8 cellular contexts compared by ENCODE assay signal in genomic region chr1:228515200-228515834, GRCh38. TPM values are rescaled to one million over a fixed set of nuclear protein-coding genes. Genes with fewer than 3 reads are reported as not detected.
DNase-seq lines count a peak whose midpoint lies in the region; ATAC-seq, FAIRE-seq and TF ChIP-seq lines count a peak whose summit lies in the region.

No MANE protein-coding gene starts in this region.

- FAIRE-seq in GM18507 (lab: Jason Lieb, UNC), result peak; percentile 59
- peak; percentile 50 for FAIRE-seq in HepG2 (lab: Jason Lieb, UNC)

- H2AFZ ChIP-seq in HepG2 (ENCODE audit: low read length), result no peak overlapping the region

- peaks cover 22% of the 10 kb centered on the region for H3K27me3 Mint-ChIP-seq in CD4-positive, alpha-beta T cell

- H3K9ac ChIP-seq in HepG2 (ENCODE audit: insufficient read depth, low read depth, low read length), result no peak overlapping the region

- peak in 4 of 10 experiments; percentile 15 to 22 (median 17) for DNase-seq in CD4-positive, alpha-beta T cell
- DNase-seq in GM18507 (ENCODE audit: extremely low spot score, insufficient read length, low read depth) (peak; percentile 18), RPMI7951 (ENCODE audit: low read depth) (peak; percentile 42), cardiac fibroblast (ENCODE audit: low read depth in 2 of 2) (peak; percentile 70), HepG2 (ENCODE audit: low spot score) (peak; percentile 17), cortex of kidney (lab: John Stamatoyannopoulos, UW) (no peak), NCI-H510A (lab: John Stamatoyannopoulos, UW) (no peak)

- H3K9me3 ChIP-seq in CD4-positive, alpha-beta T cell (ENCODE audit: control insufficient read depth, low read length), result no peaks in the 10 kb centered on the region
- no peaks in the 10 kb centered on the region for H3K9me3 ChIP-seq in HepG2 (ENCODE audit: low read length)

- BruUV-seq in HepG2 (replicated peaks; lab: Mats Ljungman, UMichigan), result no TSS peak

- H3K27ac ChIP-seq in CD4-positive, alpha-beta T cell (ENCODE audit: low read depth, low read length), result no peak overlapping the region
- no peak overlapping the region for H3K27ac ChIP-seq in HepG2 (ENCODE audit: extremely low read length, insufficient read depth, low read length)

- H3K36me3 ChIP-seq in HepG2 (replicated peaks in 1 of 2; ENCODE audit: control insufficient read depth in 1 of 2, insufficient read depth in 2 of 2, low read length in 2 of 2), result no peaks in the 10 kb centered on the region

- H3K4me1 Mint-ChIP-seq in CD4-positive, alpha-beta T cell (ENCODE audit: low read depth), result peaks cover 12% of the 10 kb centered on the region

- H3K4me3 ChIP-seq in cardiac fibroblast (replicated peaks in 1 of 2; ENCODE audit: low read depth in 2 of 2, low read length in 2 of 2) (no peak overlapping the region), HepG2 (replicated peaks in 1 of 3; ENCODE audit: insufficient read depth in 1 of 3, low read depth in 2 of 3, low read length in 3 of 3) (no peak overlapping the region)

- peak; percentile 74 for TF ChIP-seq RAD21 in HepG2 (CRISPR knock-in tag; IDR thresholded peaks at IDR 0.05)

- TF ChIP-seq CTCF in CD4-positive, alpha-beta T cell (IDR thresholded peaks at IDR 0.05), result peak; percentile 85
- TF ChIP-seq CTCF in cardiac fibroblast (IDR thresholded peaks at IDR 0.05; ENCODE audit: low read depth, low read length), result peak; percentile 64
- peak; percentile 65 for TF ChIP-seq CTCF in HepG2 (CRISPR knock-in tag; IDR thresholded peaks at IDR 0.05)

- no peaks in the 10 kb centered on the region for H3K79me2 ChIP-seq in HepG2 (ENCODE audit: insufficient read depth, low read length)

- CTCF ChIA-PET in CD4-positive, alpha-beta T cell (lab: Charles Lee), result interaction anchor here (0.8 to 1.1 kb wide), 2 partner anchors 349 to 384 kb away, joined by 3 to 5 read pairs; no protein-coding TSS in a partner anchor
- CTCF ChIA-PET in HepG2 (lab: Yijun Ruan, JAX; ENCODE audit: low intra/inter-chr PET ratio, low total read pairs), result interaction anchor here (1.1 to 2.3 kb wide), 7 partner anchors 14 to 301 kb away, joined by 3 to 13 read pairs (median 10); no protein-coding TSS in a partner anchor

- ATAC-seq in CD4-positive, alpha-beta T cell (ENCODE audit: poor library complexity), result peak; percentile 61
- peak; percentile 27; the same call in 1 of the 3 replicates for ATAC-seq in HepG2
- ATAC-seq in HG03565 (IDR thresholded peaks at IDR 0.05; ENCODE audit: unreplicated experiment), result no peak

- TF ChIP-seq EP300 in HepG2 (IDR thresholded peaks at IDR 0.05; ENCODE audit: low read depth in 2 of 2, low read length in 2 of 2) (no peak), HepG2 (CRISPR knock-in tag; IDR thresholded peaks at IDR 0.05; ENCODE audit: borderline replicate concordance) (no peak)

- H3K4me3 Mint-ChIP-seq in CD4-positive, alpha-beta T cell, result no peak overlapping the region

- H3K27me3 ChIP-seq in CD4-positive, alpha-beta T cell (ENCODE audit: control insufficient read depth, insufficient read depth, low read length), result peaks cover 20% of the 10 kb centered on the region
- H3K27me3 ChIP-seq in HepG2 (ENCODE audit: control insufficient read depth in 1 of 2, insufficient read depth in 2 of 2, low read length in 2 of 2), result peaks cover 0 to 27% of the 10 kb centered on the region in 2 experiments; a peak in 3 of 5 replicates

- 0% methylated on average over 2 of the region's 2 CpGs for WGBS in HepG2 (ENCODE audit: low lambda C conversion rate)

- H3K9me3 Mint-ChIP-seq in CD4-positive, alpha-beta T cell, result no peaks in the 10 kb centered on the region

- intact Hi-C loops in CD4-positive, alpha-beta T cell (cut with DNase I, micrococcal nuclease), result loop anchor here (1.0 to 5.0 kb wide), 7 partner anchors 14 to 1033 kb away; no protein-coding TSS in a partner anchor
- intact Hi-C loops in HepG2 (cut with micrococcal nuclease; ENCODE audit: unreplicated experiment), result loop anchor here (1.0 to 5.0 kb wide), 3 partner anchors 14 to 518 kb away; no protein-coding TSS in a partner anchor

- H4K20me1 ChIP-seq in HepG2 (ENCODE audit: insufficient read depth, low read length), result no peaks in the 10 kb centered on the region

- no peak for TF ChIP-seq POLR2A in HepG2 (IDR thresholded peaks at IDR 0.05; ENCODE audit: insufficient read depth in 1 of 2, low read depth in 2 of 2, low read length in 2 of 2)

- no peak overlapping the region for H3K4me2 ChIP-seq in HepG2 (ENCODE audit: low read depth, low read length)

- H3K4me1 ChIP-seq in HepG2 (ENCODE audit: insufficient read depth, low read length), result no peaks in the 10 kb centered on the region

- POLR2A ChIA-PET in CD4-positive, alpha-beta T cell (lab: Charles Lee), result no interaction called here
- POLR2A ChIA-PET in HepG2 (lab: Yijun Ruan, JAX), result no interaction called here

- H3K27ac Mint-ChIP-seq in CD4-positive, alpha-beta T cell, result no peak overlapping the region

- in situ Hi-C loops in HepG2 (cut with HindIII; ENCODE audit: extremely low pct_ligation_motif_present, low pct_unique_long_range_greater_than_20kb), result no loop called here

- no peaks in the 10 kb centered on the region for H3K36me3 Mint-ChIP-seq in CD4-positive, alpha-beta T cell (ENCODE audit: low read depth)

TF ChIP-seq in HepG2, 621 proteins besides CTCF, POLR2A, EP300 and RAD21:
- TF ChIP-seq ZNF746 (CRISPR knock-in tag; IDR thresholded peaks at IDR 0.05) (no peak), DPF2 (CRISPR knock-in tag; IDR thresholded peaks at IDR 0.05; ENCODE audit: borderline replicate concordance, low read depth) (no peak), ZNF12 (CRISPR knock-in tag; IDR thresholded peaks at IDR 0.05) (no peak), ZNF850 (CRISPR knock-in tag; conservative IDR thresholded peaks at IDR 0.05) (no peak), ZNF441 (CRISPR knock-in tag; IDR thresholded peaks at IDR 0.05; ENCODE audit: borderline replicate concordance) (no peak), SMC3 (IDR thresholded peaks at IDR 0.05; ENCODE audit: low read length) (peak; percentile 76), ZNF788 (CRISPR knock-in tag; IDR thresholded peaks at IDR 0.05; ENCODE audit: borderline replicate concordance) (no peak), STAG1 (CRISPR knock-in tag; IDR thresholded peaks at IDR 0.05) (peak; percentile 88), GPN1 (CRISPR knock-in tag; IDR thresholded peaks at IDR 0.05; ENCODE audit: borderline replicate concordance) (no peak), TAF1 (CRISPR knock-in tag; IDR thresholded peaks at IDR 0.05) (no peak), ZNF17 (CRISPR knock-in tag; IDR thresholded peaks at IDR 0.05) (no peak), STAT5B (CRISPR knock-in tag; IDR thresholded peaks at IDR 0.05) (no peak), ZNF501 (CRISPR knock-in tag; IDR thresholded peaks at IDR 0.05) (no peak)

RNA-seq across cellular contexts. Expression of gene RNF187, which starts 28.1 kb away (rescaled TPM):
- 10 to 100 TPM; 40.7 to 45.1 TPM for total RNA-seq in CD4-positive, alpha-beta T cell
- 30.5 and 49.1 TPM in 2 replicates for total RNA-seq in RPMI7951 (2014; rRNA removed; shearing (Covaris generic))
- total RNA-seq in HepG2 (2016; rRNA removed; fragmentation: Illumina TruSeq; extraction: Trizol), result 43.0 and 59.4 TPM in 2 replicates
- total RNA-seq in HepG2 (2016; cell fraction: cytosol; rRNA removed; fragmentation: Illumina TruSeq; extraction: Trizol; ENCODE audit: low read depth), result 8.6 and 11.6 TPM in 2 replicates
- total RNA-seq in HepG2 (2016; cell fraction: insoluble cytoplasmic fraction; rRNA removed; fragmentation: Illumina TruSeq; extraction: Trizol), result 41.8 and 57.0 TPM in 2 replicates
- 21.8 and 27.3 TPM in 2 replicates for total RNA-seq in HepG2 (2016; cell fraction: membrane; rRNA removed; fragmentation: Illumina TruSeq; extraction: Trizol)
- 22.1 and 22.9 TPM in 2 replicates for total RNA-seq in HepG2 (2016; cell fraction: nucleus; rRNA removed; fragmentation: Illumina TruSeq; extraction: Trizol)
- polyA plus RNA-seq in HepG2 (2011; rRNA removed), result 41.2 and 41.3 TPM in 2 replicates
- 38.3 TPM in 2 replicates for polyA plus RNA-seq in HepG2 (2011; cell fraction: cytosol; rRNA removed)
- polyA plus RNA-seq in HepG2 (2011; cell fraction: nucleus; rRNA removed), result 22.6 and 27.4 TPM in 2 replicates
- polyA plus RNA-seq in HepG2 (2012), result 48.3 and 79.3 TPM in 2 replicates
- 10.5 and 14.2 TPM in 2 replicates for polyA plus RNA-seq in HepG2 (2016; cell fraction: cytosol; fragmentation: Illumina TruSeq; extraction: Trizol; ENCODE audit: low read depth)
- polyA plus RNA-seq in HepG2 (2016; cell fraction: insoluble cytoplasmic fraction; fragmentation: Illumina TruSeq; extraction: Trizol; ENCODE audit: low read depth), result 64.2 and 75.2 TPM in 2 replicates
- polyA plus RNA-seq in HepG2 (2016; cell fraction: membrane; fragmentation: Illumina TruSeq; extraction: Trizol; ENCODE audit: low read depth), result 22.9 and 27.3 TPM in 2 replicates
- 45.5 and 53.2 TPM in 2 replicates for polyA plus RNA-seq in HepG2 (2016; cell fraction: nucleus; fragmentation: Illumina TruSeq; extraction: Trizol; ENCODE audit: insufficient read depth, low read depth)
- polyA minus RNA-seq in HepG2 (2011; rRNA and poly(A)+ RNA removed; ENCODE audit: low replicate concordance), result 55.5 and 56.5 TPM in 2 replicates
- 29.7 and 36.4 TPM in 2 replicates for polyA minus RNA-seq in HepG2 (2011; cell fraction: cytosol; rRNA and poly(A)+ RNA removed)
- polyA minus RNA-seq in HepG2 (2011; cell fraction: nucleus; rRNA and poly(A)+ RNA removed), result 16.2 and 16.4 TPM in 2 replicates

Comparison
In these comparisons a context has a peak if more than half of its experiments do, and no peak if none do; other contexts are left out.
1. DNase-seq: peak in GM18507 (single experiment), RPMI7951 (single experiment), cardiac fibroblast (2 of 2) and HepG2 (single experiment); none in cortex of kidney (single experiment) and NCI-H510A (single experiment).
2. Peak in every context shown above with its lines, with median percentiles within 50 percentile points of each other: CTCF ChIP-seq.